ENCODE assay signal across 14 cellular contexts in the genomic region with DNA sequence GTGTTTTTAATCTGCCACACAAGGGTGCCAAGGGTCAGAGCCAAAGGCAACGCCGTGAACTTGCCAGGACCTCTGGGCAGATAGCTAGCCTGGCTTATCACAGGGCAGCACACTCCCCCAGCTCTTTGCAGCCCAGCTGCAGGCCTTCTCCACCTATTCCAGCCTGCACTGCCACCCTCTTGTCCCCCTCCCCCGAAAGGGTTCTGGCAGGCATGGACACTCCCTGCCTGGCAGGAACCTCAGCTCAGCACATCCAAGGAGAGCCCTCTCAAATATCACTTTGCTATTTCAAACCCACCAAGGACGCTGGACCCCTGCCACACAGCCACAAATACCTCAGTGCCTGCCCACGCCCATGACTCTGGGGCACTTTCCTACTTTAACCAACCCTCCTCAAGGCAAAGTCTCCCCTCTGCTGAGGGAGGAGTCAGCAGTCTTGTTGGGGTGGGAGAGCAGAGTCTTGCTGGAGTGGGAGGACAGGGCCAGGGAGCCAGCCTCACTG. TPM values are rescaled to one million over a fixed set of nuclear protein-coding genes. Genes with fewer than 3 reads are reported as not detected.
DNase-seq lines count a peak whose midpoint lies in the region; ATAC-seq, FAIRE-seq and TF ChIP-seq lines count a peak whose summit lies in the region.
"Had no signal": no experiment of that assay in that cellular context is flagged by ENCODE, and none has a peak within 500 bp of the region (broad histone marks: within the 10 kb centered on the region; RNA-seq: fewer than 3 reads in every experiment).

No MANE protein-coding gene starts in this region.

- no peak for TF ChIP-seq EP300 in K562 (IDR thresholded peaks at IDR 0.05; ENCODE audit: low read length)

- peaks cover 92% of the 10 kb centered on the region for H3K36me3 ChIP-seq in K562 (ENCODE audit: control insufficient read depth, insufficient read depth, low read length)

- H3K27ac ChIP-seq in K562 (ENCODE audit: extremely low read depth, low read depth, low read length) (no peak overlapping the region), substantia nigra (ENCODE audit: low read depth, low read length, poor library complexity, severe bottlenecking) (peak overlapping the region; percentile 31)
- H3K27ac ChIP-seq: SJSA1 had no signal

- no peak for TF ChIP-seq POLR2A in K562 (conservative IDR thresholded peaks at IDR 0.05)

- peak overlapping the region in 1 of 2 experiments; percentile 86; a peak in 2 of 4 replicates for H3K9ac ChIP-seq in K562 (ENCODE audit: insufficient read depth in 1 of 2, low read depth in 2 of 2, low read length in 2 of 2)

- ATAC-seq in K562 (peak; percentile 58), HG03280 (IDR thresholded peaks at IDR 0.05; ENCODE audit: unreplicated experiment) (no peak)
- ATAC-seq: activated T-cell treated with anti-CD3 and anti-CD28 coated beads, Interleukin-2, amount 50 U/mL, for 4 hours had no signal

- in situ Hi-C loops in K562 (cut with MboI): no loop called here

- BruUV-seq in K562 (replicated peaks; lab: Mats Ljungman, UMichigan): no TSS peak

- DNase-seq in NCI-H2196 (lab: John Stamatoyannopoulos, UW; ENCODE audit: unreplicated experiment) (peak; percentile 59), K562 (ENCODE audit: extremely low read depth in 1 of 4, low spot score in 3 of 4) (no peak), left kidney (ENCODE audit: low read depth, low spot score) (peak; percentile 65), substantia nigra (lab: John Stamatoyannopoulos, UW) (peak in 7 of 49 donors; percentile 11 to 47 (median 26)), SW 1271 (lab: John Stamatoyannopoulos, UW) (no peak), HuH-7.5 (ENCODE audit: low spot score) (no peak), glomerular visceral epithelial cell (ENCODE audit: extremely low spot score) (no peak)
- DNase-seq: activated CD4-positive, CD25-positive, alpha-beta regulatory T cell; activated T-cell treated with anti-CD3 and anti-CD28 coated beads, Interleukin-2, amount 50 U/mL, for 4 hours; COR-L47; NCI-H526 had no signal

- POLR2A ChIA-PET in K562 (lab: Yijun Ruan, JAX): interaction anchor here (0.5 to 5.3 kb wide), 9 partner anchors 8 to 356 kb away, joined by 3 to 43 read pairs (median 4); no protein-coding TSS in a partner anchor

- intact Hi-C loops in K562 (cut with micrococcal nuclease): no loop called here

- no peak for FAIRE-seq in K562 (lab: Jason Lieb, UNC)
- FAIRE-seq: astrocyte had no signal

- peaks cover 26% of the 10 kb centered on the region; the same call in 1 of the 2 replicates for H4K20me1 ChIP-seq in K562 (replicated peaks; ENCODE audit: control insufficient read depth, insufficient read depth, low read length)

- H3K79me2 ChIP-seq in K562 (ENCODE audit: control insufficient read depth, insufficient read depth, low read length): peaks cover 82% of the 10 kb centered on the region

- no peak overlapping the region for H3K4me2 ChIP-seq in K562 (ENCODE audit: insufficient read depth, low read length)

- no peak for TF ChIP-seq RAD21 in K562 (CRISPR knock-in tag; conservative IDR thresholded peaks at IDR 0.05 in 1 of 2, IDR thresholded peaks at IDR 0.05 in 1 of 2)

- H3K4me3 ChIP-seq in K562: no peak overlapping the region
- H3K4me3 ChIP-seq: SJSA1 had no signal

- no peak for TF ChIP-seq CTCF in K562 (IDR thresholded peaks at IDR 0.05 in 2 of 3, conservative IDR thresholded peaks at IDR 0.05 in 1 of 3; ENCODE audit: insufficient read depth in 2 of 3, low read depth in 1 of 3, low read length in 3 of 3)

- 52% methylated on average over 5 of the region's 5 CpGs for WGBS in K562 (ENCODE audit: insufficient coverage, low coverage, missing lambda C conversion rate)

- CTCF ChIA-PET in K562 (lab: Yijun Ruan, JAX; ENCODE audit: low intra/inter-chr PET ratio): no interaction called here

- no peak overlapping the region for H2AFZ ChIP-seq in K562 (ENCODE audit: low read depth, low read length)

- H3K27me3 ChIP-seq in K562 (ENCODE audit: control insufficient read depth in 2 of 2, insufficient read depth in 2 of 2, low read length in 2 of 2): no peaks in the 10 kb centered on the region
- H3K27me3 ChIP-seq: SJSA1 had no signal

- H3K4me1 ChIP-seq in K562 (replicated peaks in 1 of 2; ENCODE audit: control insufficient read depth in 2 of 2, insufficient read depth in 2 of 2, low read length in 2 of 2): peaks cover 17 to 28% of the 10 kb centered on the region in 2 experiments; a peak in 4 of 5 replicates

- no peaks in the 10 kb centered on the region for H3K9me3 ChIP-seq in K562 (replicated peaks; ENCODE audit: control insufficient read depth, insufficient read depth, low read depth, low read length)
- H3K9me3 ChIP-seq: SJSA1 had no signal

- H3K9me1 ChIP-seq in K562 (ENCODE audit: control insufficient read depth, insufficient read depth, low read length): peaks cover 3% of the 10 kb centered on the region

TF ChIP-seq in K562, 482 proteins besides CTCF, POLR2A, EP300 and RAD21 (continues in another document):
- no peak for TF ChIP-seq CBX1 (IDR thresholded peaks at IDR 0.05; ENCODE audit: low read depth)
- peak; percentile 64 for TF ChIP-seq CBFA2T3 (IDR thresholded peaks at IDR 0.05)
- TF ChIP-seq RCOR1 (IDR thresholded peaks at IDR 0.05; ENCODE audit: borderline replicate concordance in 1 of 2, low read depth in 2 of 2, low read length in 2 of 2): no peak
- no peak for TF ChIP-seq STAT5B (CRISPR knock-in tag; IDR thresholded peaks at IDR 0.05)
- no peak for TF ChIP-seq ZNF324 (CRISPR knock-in tag; IDR thresholded peaks at IDR 0.05)
- no peak for TF ChIP-seq SMC3 (conservative IDR thresholded peaks at IDR 0.05; ENCODE audit: insufficient read depth, low read depth, low read length)
- TF ChIP-seq JUND (IDR thresholded peaks at IDR 0.05; ENCODE audit: borderline replicate concordance, low read depth, low read length): no peak
- TF ChIP-seq JUND (tag; IDR thresholded peaks at IDR 0.05; ENCODE audit: borderline replicate concordance, low read depth, low read length): no peak
- no peak for TF ChIP-seq NRF1 (conservative IDR thresholded peaks at IDR 0.05 in 1 of 2, IDR thresholded peaks at IDR 0.05 in 1 of 2)
- TF ChIP-seq HMG20B (CRISPR knock-in tag; IDR thresholded peaks at IDR 0.05): no peak
- peak; percentile 36 for TF ChIP-seq CBFA2T2 (conservative IDR thresholded peaks at IDR 0.05)
- TF ChIP-seq NR3C1 (CRISPR knock-in tag; IDR thresholded peaks at IDR 0.05): no peak
- TF ChIP-seq SIN3B (IDR thresholded peaks at IDR 0.05; ENCODE audit: low read depth): no peak
- TF ChIP-seq FOXP1 (CRISPR knock-in tag; IDR thresholded peaks at IDR 0.05): no peak

RNA-seq across cellular contexts. Expression of gene SSBP3, which starts 9.1 kb away (rescaled TPM):
- 55.7 and 82.4 TPM in 2 replicates for total RNA-seq in K562 (2011; cell fraction: chromatin; rRNA removed; ENCODE audit: low replicate concordance)
- total RNA-seq in K562 (2011; cell fraction: nucleolus; rRNA removed): 34.6 and 49.5 TPM in 2 replicates
- total RNA-seq in K562 (2011; cell fraction: nucleoplasm; rRNA removed): 48.8 and 81.9 TPM in 2 replicates
- 23.8 and 36.9 TPM in 2 replicates for total RNA-seq in K562 (2014; rRNA removed)
- 33.8 and 44.0 TPM in 2 replicates for total RNA-seq in K562 (2014; rRNA removed; fragmentation: Illumina TruSeq; extraction: Trizol)
- 39.8 and 45.1 TPM in 2 replicates for total RNA-seq in K562 (2015; rRNA removed; fragmentation: Illumina TruSeq; extraction: Trizol)
- total RNA-seq in K562 (2021): 102 and 106 TPM in 2 replicates
- 17.6 and 43.9 TPM in 2 replicates for polyA plus RNA-seq in K562 (2011; rRNA removed)
- polyA plus RNA-seq in K562 (2011; cell fraction: cytosol; rRNA removed): 18.4 and 40.7 TPM in 2 replicates
- 39.0 and 40.4 TPM in 2 replicates for polyA plus RNA-seq in K562 (2011; cell fraction: nucleus; rRNA removed)
- 79.9 and 107 TPM in 2 replicates for polyA plus RNA-seq in K562 (2012)
- 107 and 108 TPM in 2 replicates for polyA plus RNA-seq in K562 (2014; fragmentation: Illumina TruSeq; extraction: Trizol)
- polyA plus RNA-seq in K562 (2014; fragmentation: Nextera tagmentation; extraction: Ambion mirVana): 1 to 10 TPM; 8.7 TPM
- polyA plus RNA-seq in K562 (2014; rRNA removed): 51.4 and 68.8 TPM in 2 replicates
- 13.2 and 17.4 TPM in 2 replicates for polyA minus RNA-seq in K562 (2011; rRNA and poly(A)+ RNA removed)
- 21.6 and 33.8 TPM in 2 replicates for polyA minus RNA-seq in K562 (2011; cell fraction: cytosol; rRNA and poly(A)+ RNA removed)
- 9.7 and 14.1 TPM in 2 replicates for polyA minus RNA-seq in K562 (2011; cell fraction: nucleus; rRNA and poly(A)+ RNA removed)

Comparison
In these comparisons a context has a peak if more than half of its experiments do, and no peak if none do; other contexts are left out.
1. DNase-seq: peak in NCI-H2196 (single experiment) and left kidney (single experiment); none in K562 (0 of 4), SW 1271 (0 of 2), HuH-7.5 (single experiment) and glomerular visceral epithelial cell (single experiment).